ENCODE assay signal across 1 cellular context in genomic region chr1:239387304-239388231, GRCh38.
A peak's percentile ranks its signal among the peaks of the same experiment; 100 is the strongest.
TF ChIP-seq lines count a peak whose summit lies in the region.

No MANE protein-coding gene starts in this region.

TF ChIP-seq in GM23338, 12 proteins besides CTCF, POLR2A, EP300 and RAD21:
- TF ChIP-seq ZNF462 (CRISPR knock-in tag; IDR thresholded peaks at IDR 0.05) (no peak), EZH2phosphoT487 (IDR thresholded peaks at IDR 0.05; ENCODE audit: unreplicated experiment) (no peak), EZH2 (IDR thresholded peaks at IDR 0.05; ENCODE audit: low read depth, unreplicated experiment) (peak; percentile 70), ZNF114 (CRISPR knock-in tag; IDR thresholded peaks at IDR 0.05) (no peak), ZNF331 (CRISPR knock-in tag; IDR thresholded peaks at IDR 0.05; ENCODE audit: low read depth) (no peak), CREB1 (CRISPR knock-in tag; IDR thresholded peaks at IDR 0.05; ENCODE audit: low read depth) (no peak)
- TF ChIP-seq, protein P1, sequence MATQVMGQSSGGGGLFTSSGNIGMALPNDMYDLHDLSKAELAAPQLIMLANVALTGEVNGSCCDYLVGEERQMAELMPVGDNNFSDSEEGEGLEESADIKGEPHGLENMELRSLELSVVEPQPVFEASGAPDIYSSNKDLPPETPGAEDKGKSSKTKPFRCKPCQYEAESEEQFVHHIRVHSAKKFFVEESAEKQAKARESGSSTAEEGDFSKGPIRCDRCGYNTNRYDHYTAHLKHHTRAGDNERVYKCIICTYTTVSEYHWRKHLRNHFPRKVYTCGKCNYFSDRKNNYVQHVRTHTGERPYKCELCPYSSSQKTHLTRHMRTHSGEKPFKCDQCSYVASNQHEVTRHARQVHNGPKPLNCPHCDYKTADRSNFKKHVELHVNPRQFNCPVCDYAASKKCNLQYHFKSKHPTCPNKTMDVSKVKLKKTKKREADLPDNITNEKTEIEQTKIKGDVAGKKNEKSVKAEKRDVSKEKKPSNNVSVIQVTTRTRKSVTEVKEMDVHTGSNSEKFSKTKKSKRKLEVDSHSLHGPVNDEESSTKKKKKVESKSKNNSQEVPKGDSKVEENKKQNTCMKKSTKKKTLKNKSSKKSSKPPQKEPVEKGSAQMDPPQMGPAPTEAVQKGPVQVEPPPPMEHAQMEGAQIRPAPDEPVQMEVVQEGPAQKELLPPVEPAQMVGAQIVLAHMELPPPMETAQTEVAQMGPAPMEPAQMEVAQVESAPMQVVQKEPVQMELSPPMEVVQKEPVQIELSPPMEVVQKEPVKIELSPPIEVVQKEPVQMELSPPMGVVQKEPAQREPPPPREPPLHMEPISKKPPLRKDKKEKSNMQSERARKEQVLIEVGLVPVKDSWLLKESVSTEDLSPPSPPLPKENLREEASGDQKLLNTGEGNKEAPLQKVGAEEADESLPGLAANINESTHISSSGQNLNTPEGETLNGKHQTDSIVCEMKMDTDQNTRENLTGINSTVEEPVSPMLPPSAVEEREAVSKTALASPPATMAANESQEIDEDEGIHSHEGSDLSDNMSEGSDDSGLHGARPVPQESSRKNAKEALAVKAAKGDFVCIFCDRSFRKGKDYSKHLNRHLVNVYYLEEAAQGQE (IDR thresholded peaks at IDR 0.05; ENCODE audit: unreplicated experiment): no peak
